ENCODE assay signal across 16 cellular contexts in the genomic region with DNA sequence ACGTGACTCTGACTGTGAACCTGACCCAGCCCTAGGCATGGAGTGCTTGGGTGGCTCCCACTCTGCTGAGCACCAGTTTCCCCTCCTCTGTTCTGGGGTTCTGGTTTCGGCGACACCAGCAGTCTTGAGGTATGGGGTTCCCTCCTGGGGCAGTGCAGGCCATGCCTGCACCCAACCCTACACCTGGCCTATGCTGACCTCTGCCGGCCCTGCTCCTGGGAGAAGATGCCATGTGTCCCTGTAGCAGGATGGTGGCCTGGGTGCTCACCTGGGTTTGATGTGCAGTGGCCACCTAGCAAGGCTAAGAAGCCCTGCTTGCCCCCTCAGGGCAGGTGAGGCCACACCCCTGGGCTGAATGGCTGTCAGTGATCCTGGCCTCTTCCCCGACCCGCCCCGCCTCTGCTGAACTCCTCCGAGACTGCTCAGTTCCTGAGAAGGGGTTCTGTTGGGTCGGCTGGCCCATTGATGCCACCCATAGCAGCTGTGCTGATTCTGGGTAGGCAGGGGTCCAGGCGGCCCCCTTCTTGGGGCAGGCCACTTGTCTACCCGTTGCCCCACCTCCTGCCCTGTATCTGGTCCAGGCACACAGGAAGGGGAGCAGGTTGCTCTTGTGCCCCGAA. TPM values are rescaled to one million over a fixed set of nuclear protein-coding genes. Genes with fewer than 3 reads are reported as not detected.
DNase-seq lines count a peak whose midpoint lies in the region; ATAC-seq and TF ChIP-seq lines count a peak whose summit lies in the region.
"Had no signal": no experiment of that assay in that cellular context is flagged by ENCODE, and none has a peak within 500 bp of the region (broad histone marks: within the 10 kb centered on the region; RNA-seq: fewer than 3 reads in every experiment).

No MANE protein-coding gene starts in this region.

- H3K27me3 Mint-ChIP-seq in activated CD4-positive, alpha-beta T cell treated with anti-CD3 and anti-CD28 coated beads, Interleukin-2, amount 10 ng/mL, durations not matched to agents 7 days and 5 days: no peaks in the 10 kb centered on the region
- no peaks in the 10 kb centered on the region for H3K27me3 Mint-ChIP-seq in T-helper 17 cell

- no peak for DNase-seq in activated CD4-positive, alpha-beta T cell treated with anti-CD3 and anti-CD28 coated beads, Interleukin-2, amount 10 ng/mL, durations not matched to agents 7 days and 5 days
- no peak for DNase-seq in activated CD4-positive, alpha-beta T cell treated with anti-CD3 and anti-CD28 coated beads for 48 hours
- no peak for DNase-seq in T-helper 17 cell
- no peak for DNase-seq in hypothalamus (lab: John Stamatoyannopoulos, UW)
- no peak for DNase-seq in OCI-LY7 (ENCODE audit: low spot score)
- DNase-seq in head of caudate nucleus: no peak
- DNase-seq: activated CD4-positive, alpha-beta T cell treated with anti-CD3 and anti-CD28 coated beads, Interleukin-2, amount 50 U/mL, for 4 hours; DMS 273 treated with DMSO at 0.1 percent for 48 hours; H7; Karpas-422; left ventricle myocardium inferior; NCI-H510A; PC-9 had no signal

- no peaks in the 10 kb centered on the region for H4K20me1 ChIP-seq in OCI-LY7 (ENCODE audit: insufficient read depth, low read length)

- no peak overlapping the region for H3K4me3 ChIP-seq in endocrine pancreas (ENCODE audit: control insufficient read depth, insufficient read depth, low read length)
- peak overlapping the region in 1 of 3 donors; percentile 40 for H3K4me3 ChIP-seq in skeletal muscle tissue (ENCODE audit: low read length in 3 of 3)
- no peak overlapping the region for H3K4me3 ChIP-seq in OCI-LY7 (ENCODE audit: low read depth, low read length, poor library complexity, severe bottlenecking)
- H3K4me3 ChIP-seq: PC-9 had no signal

- H3K27me3 ChIP-seq in endocrine pancreas (ENCODE audit: control insufficient read depth, insufficient read depth, low read length): no peaks in the 10 kb centered on the region
- H3K27me3 ChIP-seq in skeletal muscle tissue (ENCODE audit: control insufficient read depth in 3 of 3, insufficient read depth in 3 of 3, low read length in 3 of 3): no peaks in the 10 kb centered on the region

- H3K9ac ChIP-seq in endocrine pancreas (ENCODE audit: control insufficient read depth, insufficient read depth, low read length): peak overlapping the region; percentile 4
- peak overlapping the region in 2 of 3 donors; percentile 5 to 45 for H3K9ac ChIP-seq in skeletal muscle tissue (ENCODE audit: low read depth in 1 of 3, low read length in 3 of 3)

- H3K9me3 Mint-ChIP-seq in activated CD4-positive, alpha-beta T cell treated with anti-CD3 and anti-CD28 coated beads, Interleukin-2, amount 10 ng/mL, durations not matched to agents 7 days and 5 days: no peaks in the 10 kb centered on the region

- ATAC-seq in T-helper 17 cell: no peak

- H3K27ac Mint-ChIP-seq in activated CD4-positive, alpha-beta T cell treated with anti-CD3 and anti-CD28 coated beads, Interleukin-2, amount 10 ng/mL, durations not matched to agents 7 days and 5 days: peak overlapping the region; percentile 50
- H3K27ac Mint-ChIP-seq in T-helper 17 cell: no peak overlapping the region

- TF ChIP-seq CTCF in OCI-LY7 (conservative IDR thresholded peaks at IDR 0.05; ENCODE audit: low read length): no peak

- CTCF ChIA-PET in activated CD4-positive, alpha-beta T cell treated with anti-CD3 and anti-CD28 coated beads, Interleukin-2, amount 10 ng/mL, durations not matched to agents 7 days and 5 days (lab: Charles Lee): no interaction called here
- CTCF ChIA-PET in OCI-LY7 (lab: Charles Lee; ENCODE audit: unreplicated experiment): no interaction called here

- H3K9me3 ChIP-seq in T-helper 17 cell (ENCODE audit: control insufficient read depth, low read length, poor library complexity, severe bottlenecking) (no peaks in the 10 kb centered on the region), endocrine pancreas (ENCODE audit: control insufficient read depth, low read length) (no peaks in the 10 kb centered on the region), skeletal muscle tissue (ENCODE audit: control insufficient read depth in 3 of 3, low read length in 3 of 3) (no peaks in the 10 kb centered on the region), OCI-LY7 (ENCODE audit: low read length) (no peaks in the 10 kb centered on the region)
- H3K9me3 ChIP-seq: left ventricle myocardium inferior had no signal

- no peaks in the 10 kb centered on the region for H3K36me3 ChIP-seq in endocrine pancreas (ENCODE audit: control insufficient read depth, insufficient read depth, low read length)
- H3K36me3 ChIP-seq in skeletal muscle tissue (ENCODE audit: control insufficient read depth in 3 of 3, insufficient read depth in 3 of 3, low read length in 3 of 3): peaks cover 0 to 2% (median 0%) of the 10 kb centered on the region in 3 donors
- no peaks in the 10 kb centered on the region for H3K36me3 ChIP-seq in OCI-LY7 (ENCODE audit: insufficient read depth, low read length)
- H3K36me3 ChIP-seq: left ventricle myocardium inferior had no signal

- H3K79me2 ChIP-seq in OCI-LY7 (ENCODE audit: insufficient read depth, low read depth, low read length): no peaks in the 10 kb centered on the region

- H3K4me2 ChIP-seq in OCI-LY7 (ENCODE audit: low read length): no peak overlapping the region
- H3K4me2 ChIP-seq: PC-9 had no signal

- intact Hi-C loops in OCI-LY7 (cut with micrococcal nuclease; ENCODE audit: unreplicated experiment) (no loop called here), head of caudate nucleus (cut with DNase I) (no loop called here)

- H3K4me1 Mint-ChIP-seq in activated CD4-positive, alpha-beta T cell treated with anti-CD3 and anti-CD28 coated beads, Interleukin-2, amount 10 ng/mL, durations not matched to agents 7 days and 5 days: peaks cover 18% of the 10 kb centered on the region
- H3K4me1 Mint-ChIP-seq in T-helper 17 cell: peaks cover 21% of the 10 kb centered on the region

- H3K4me1 ChIP-seq in endocrine pancreas (ENCODE audit: control insufficient read depth, insufficient read depth, low read length) (no peaks in the 10 kb centered on the region), skeletal muscle tissue (ENCODE audit: control insufficient read depth in 3 of 3, insufficient read depth in 3 of 3, low read length in 3 of 3) (peaks cover 60 to 79% (median 78%) of the 10 kb centered on the region in 3 donors), OCI-LY7 (ENCODE audit: insufficient read depth, low read length, poor library complexity, severe bottlenecking) (peaks cover 16% of the 10 kb centered on the region)

- no peak overlapping the region for H2AFZ ChIP-seq in OCI-LY7 (ENCODE audit: low read length)
- H2AFZ ChIP-seq: PC-9 had no signal

- POLR2A ChIA-PET in activated CD4-positive, alpha-beta T cell treated with anti-CD3 and anti-CD28 coated beads, Interleukin-2, amount 10 ng/mL, durations not matched to agents 7 days and 5 days (lab: Charles Lee): no interaction called here
- POLR2A ChIA-PET in OCI-LY7 (lab: Charles Lee): no interaction called here

- peak overlapping the region; percentile 62 for H3K4me3 Mint-ChIP-seq in activated CD4-positive, alpha-beta T cell treated with anti-CD3 and anti-CD28 coated beads, Interleukin-2, amount 10 ng/mL, durations not matched to agents 7 days and 5 days
- peak overlapping the region; percentile 63 for H3K4me3 Mint-ChIP-seq in T-helper 17 cell

- H3K9me2 ChIP-seq in OCI-LY7 (ENCODE audit: insufficient read depth, low read length): no peaks in the 10 kb centered on the region

- no peak overlapping the region for H3K27ac ChIP-seq in skeletal muscle tissue (ENCODE audit: low read depth, low read length)
- no peak overlapping the region for H3K27ac ChIP-seq in OCI-LY7 (ENCODE audit: low read depth, low read length, poor library complexity, severe bottlenecking)
- H3K27ac ChIP-seq: coronary artery, left ventricle myocardium inferior, PC-9 had no signal

- no peaks in the 10 kb centered on the region for H3K36me3 Mint-ChIP-seq in activated CD4-positive, alpha-beta T cell treated with anti-CD3 and anti-CD28 coated beads, Interleukin-2, amount 10 ng/mL, durations not matched to agents 7 days and 5 days (ENCODE audit: low read depth)
- no peaks in the 10 kb centered on the region for H3K36me3 Mint-ChIP-seq in T-helper 17 cell (ENCODE audit: low read depth)

- no TSS peak for BruUV-seq in OCI-LY7 (replicated peaks; lab: Mats Ljungman, UMichigan)

RNA-seq across cellular contexts. Expression of gene ZDHHC8, which starts 2.4 kb away (rescaled TPM):
- total RNA-seq in activated CD4-positive, alpha-beta T cell treated with anti-CD3 and anti-CD28 coated beads, Interleukin-2, amount 10 ng/mL, durations not matched to agents 7 days and 5 days: 10 to 100 TPM; 57.9 to 58.9 TPM
- total RNA-seq in T-helper 17 cell (10 to 100 TPM; 60.1 to 75.8 TPM), skeletal muscle tissue (3.1 TPM), OCI-LY7 (2022) (9.6 and 16.7 TPM in 2 replicates)
- 1.8 and 2.3 TPM in 2 replicates for total RNA-seq in OCI-LY7 (2014; rRNA removed; shearing (Covaris generic))

RNA-seq across cellular contexts. Expression of gene CCDC188, which starts 16.8 kb away (rescaled TPM):
- under 1 TPM; 0.12 to 0.23 TPM for total RNA-seq in activated CD4-positive, alpha-beta T cell treated with anti-CD3 and anti-CD28 coated beads, Interleukin-2, amount 10 ng/mL, durations not matched to agents 7 days and 5 days
- 1 to 10 TPM in 1 of 2 donors, not detected in 1; 1.5 TPM for total RNA-seq in T-helper 17 cell
- total RNA-seq in skeletal muscle tissue: not detected
- not detected in 2 replicates for total RNA-seq in OCI-LY7 (2014; rRNA removed; shearing (Covaris generic))
- total RNA-seq in OCI-LY7 (2022): not detected in 2 replicates
- total RNA-seq: H7, left ventricle myocardium inferior, PC-9 had no signal

RNA-seq across cellular contexts. Expression of gene TRMT2A, which starts 17.0 kb away (rescaled TPM):
- 10 to 100 TPM; 85.5 to 91.4 TPM for total RNA-seq in activated CD4-positive, alpha-beta T cell treated with anti-CD3 and anti-CD28 coated beads, Interleukin-2, amount 10 ng/mL, durations not matched to agents 7 days and 5 days
- 10 to 100 TPM; 77.1 to 85.5 TPM for total RNA-seq in T-helper 17 cell
- 31.8 TPM for total RNA-seq in skeletal muscle tissue
- 118 and 126 TPM in 2 replicates for total RNA-seq in OCI-LY7 (2014; rRNA removed; shearing (Covaris generic))
- total RNA-seq in OCI-LY7 (2022): 97.5 and 104 TPM in 2 replicates

RNA-seq across cellular contexts. Expression of gene RANBP1, which starts 18.1 kb away (rescaled TPM):
- 100 to 1,000 TPM; 229 to 234 TPM for total RNA-seq in activated CD4-positive, alpha-beta T cell treated with anti-CD3 and anti-CD28 coated beads, Interleukin-2, amount 10 ng/mL, durations not matched to agents 7 days and 5 days
- total RNA-seq in T-helper 17 cell (10 to 100 TPM; 65.7 to 75.2 TPM), skeletal muscle tissue (85.1 TPM), OCI-LY7 (2022) (398 and 406 TPM in 2 replicates)
- total RNA-seq in OCI-LY7 (2014; rRNA removed; shearing (Covaris generic)): 570 and 652 TPM in 2 replicates

RNA-seq across cellular contexts. Expression of gene DGCR8, which starts 54.0 kb away (rescaled TPM):
- 10 to 100 TPM; 51.2 to 54.5 TPM for total RNA-seq in activated CD4-positive, alpha-beta T cell treated with anti-CD3 and anti-CD28 coated beads, Interleukin-2, amount 10 ng/mL, durations not matched to agents 7 days and 5 days
- total RNA-seq in T-helper 17 cell (10 to 100 TPM; 32.0 to 37.9 TPM), skeletal muscle tissue (38.1 TPM), OCI-LY7 (2022) (68.2 and 75.6 TPM in 2 replicates)
- total RNA-seq in OCI-LY7 (2014; rRNA removed; shearing (Covaris generic)): 49.5 and 53.4 TPM in 2 replicates
